14 cellular contexts compared by ENCODE assay signal in genomic region chr3:182405752-182406151, GRCh38.
"Had no signal": no experiment of that assay in that cellular context is flagged by ENCODE, and none has a peak within 500 bp of the region (broad histone marks: within the 10 kb centered on the region; RNA-seq: fewer than 3 reads in every experiment).

No MANE protein-coding gene starts in this region.

- H3K4me1 ChIP-seq: gastroesophageal sphincter, heart right ventricle, sigmoid colon, thyroid gland had no signal

- H3K27me3 ChIP-seq: brain microvascular endothelial cell, gastroesophageal sphincter, heart right ventricle, sigmoid colon, thyroid gland had no signal

- H3K27ac ChIP-seq: brain microvascular endothelial cell, gastroesophageal sphincter, heart right ventricle, sigmoid colon, thyroid gland had no signal

- ATAC-seq: effector memory CD8-positive, alpha-beta T cell; gastroesophageal sphincter; heart right ventricle had no signal

- H3K36me3 ChIP-seq: brain microvascular endothelial cell, gastroesophageal sphincter, heart right ventricle, sigmoid colon, thyroid gland had no signal

- DNase-seq: activated CD4-positive, CD25-positive, alpha-beta regulatory T cell treated with anti-CD3 and anti-CD28 coated beads, Interleukin-2, amount 50 U/mL, for 72 hours; activated naive CD4-positive, alpha-beta T cell; anterior cingulate cortex; brain microvascular endothelial cell; dermis blood vessel endothelial cell; effector memory CD8-positive, alpha-beta T cell; heart right ventricle; sigmoid colon; stimulated activated CD4-positive, alpha-beta T cell treated with anti-CD3 and anti-CD28 coated beads, Interleukin-12 subunit alpha, Interleukin-12 subunit beta, amount 100 ng/mL, for 4 hours; stimulated activated CD4-positive, alpha-beta T cell treated with anti-CD3 and anti-CD28 coated beads, Interleukin-2, amount 100 ng/mL, for 24 hours; SW 1271; thyroid gland had no signal

- FAIRE-seq: islet of Langerhans had no signal

- H3K4me3 ChIP-seq: gastroesophageal sphincter, heart right ventricle, sigmoid colon, thyroid gland had no signal

- H3K9me3 ChIP-seq: gastroesophageal sphincter, sigmoid colon, thyroid gland had no signal
